12 cellular contexts compared by ENCODE assay signal in the genomic region with DNA sequence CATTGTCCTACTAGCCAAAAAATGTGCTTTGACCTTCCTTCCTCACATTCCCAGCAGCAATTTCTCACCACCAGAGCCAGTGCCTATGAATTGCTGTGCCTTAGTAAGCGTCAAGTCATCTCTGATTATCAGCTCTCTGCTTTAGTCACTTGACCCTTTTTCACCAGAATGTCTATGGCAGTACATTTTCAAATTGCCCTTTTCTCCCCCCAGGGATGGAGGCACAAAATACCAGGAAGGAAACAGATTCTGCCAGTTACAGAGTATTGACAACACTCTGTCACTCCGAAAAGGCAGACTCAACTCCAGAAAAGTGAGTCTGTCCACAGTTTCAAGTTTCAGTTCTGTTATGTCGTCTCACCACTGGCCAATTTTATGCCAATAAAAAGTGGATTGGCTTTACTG.
DNase-seq lines count a peak whose midpoint lies in the region; ATAC-seq and TF ChIP-seq lines count a peak whose summit lies in the region.
"Had no signal": no experiment of that assay in that cellular context is flagged by ENCODE, and none has a peak within 500 bp of the region (broad histone marks: within the 10 kb centered on the region; RNA-seq: fewer than 3 reads in every experiment).

No MANE protein-coding gene starts in this region.

- peak; percentile 85 for ATAC-seq in GM18867 (IDR thresholded peaks at IDR 0.05; ENCODE audit: unreplicated experiment)
- peak; percentile 69 for ATAC-seq in HG03060 (IDR thresholded peaks at IDR 0.05; ENCODE audit: low read depth, unreplicated experiment)
- ATAC-seq in activated B cell treated with CpG ODN at 0.5 μM for 24 hours (ENCODE audit: low read depth) = peak; percentile 50

- H3K27me3 Mint-ChIP-seq in activated B cell treated with CpG ODN at 0.5 μM for 24 hours = peaks cover 7% of the 10 kb centered on the region

- H3K27ac ChIP-seq in ACC112 (ENCODE audit: low read depth, low read length) (peak overlapping the region; percentile 82), RWPE1 (no peak overlapping the region)

- H3K4me3 ChIP-seq in ACC112 (ENCODE audit: low read depth, low read length) = peak overlapping the region; percentile 34; the same call in 1 of the 2 replicates

- peaks cover 16% of the 10 kb centered on the region for H3K4me1 Mint-ChIP-seq in activated B cell treated with CpG ODN at 0.5 μM for 24 hours

- no peaks in the 10 kb centered on the region for H3K36me3 ChIP-seq in ACC112 (ENCODE audit: insufficient read depth, low read length)

- no peaks in the 10 kb centered on the region for H3K79me2 ChIP-seq in ACC112 (ENCODE audit: control insufficient read depth, insufficient read depth, low read length, unreplicated experiment)

- H3K4me1 ChIP-seq in ACC112 (ENCODE audit: control insufficient read depth, insufficient read depth, low read length, unreplicated experiment) = peaks cover 45% of the 10 kb centered on the region

- H3K9me3 Mint-ChIP-seq in activated B cell treated with CpG ODN at 0.5 μM for 24 hours = no peaks in the 10 kb centered on the region

- intact Hi-C loops in activated B cell treated with CpG ODN at 0.5 μM for 24 hours (cut with micrococcal nuclease) = no loop called here

- POLR2A ChIA-PET in activated B cell treated with CpG ODN at 0.5 μM for 24 hours (lab: Charles Lee) (no interaction called here), RWPE1 (lab: Yijun Ruan, JAX; ENCODE audit: low non-redundant PET) (no interaction called here)

- DNase-seq in activated B cell treated with CpG ODN at 0.5 μM for 24 hours (no peak), dedifferentiated amniotic fluid mesenchymal stem cell (ENCODE audit: extremely low spot score) (no peak), KG1 (lab: John Stamatoyannopoulos, UW) (no peak), SW480 (ENCODE audit: low spot score) (no peak), RWPE1 (ENCODE audit: low spot score) (no peak)
- DNase-seq: NCI-H2171 treated with DMSO at 0.1 percent for 48 hours, nucleus accumbens, SW 1271 had no signal

- H3K4me3 Mint-ChIP-seq in activated B cell treated with CpG ODN at 0.5 μM for 24 hours = peak overlapping the region; percentile 16
- H3K4me3 Mint-ChIP-seq: activated T-helper 1 cell treated with anti-CD3 and anti-CD28 coated beads, Interleukin-12 subunit alpha, Interleukin-12 subunit beta, Interleukin-2, Interleukin-4 antibody, amounts not matched to agents 30 ng/mL and 10 ng/mL and 1 ng/mL, durations not matched to agents 14 hours and 24 hours and 36 hours had no signal

- TF ChIP-seq CTCF in activated B cell treated with CpG ODN at 0.5 μM for 24 hours (IDR thresholded peaks at IDR 0.05) = no peak
- no peak for TF ChIP-seq CTCF in RWPE1 (conservative IDR thresholded peaks at IDR 0.05; ENCODE audit: low read depth)

- H2AFZ ChIP-seq in ACC112 (ENCODE audit: low read length, unreplicated experiment) = peak overlapping the region; percentile 73

- H3K27ac Mint-ChIP-seq in activated B cell treated with CpG ODN at 0.5 μM for 24 hours = no peak overlapping the region

- CTCF ChIA-PET in activated B cell treated with CpG ODN at 0.5 μM for 24 hours (lab: Charles Lee) = no interaction called here
- CTCF ChIA-PET in RWPE1 (lab: Yijun Ruan, JAX) = no interaction called here

- no peaks in the 10 kb centered on the region for H3K36me3 Mint-ChIP-seq in activated B cell treated with CpG ODN at 0.5 μM for 24 hours (ENCODE audit: low read depth)

- H3K27me3 ChIP-seq in ACC112 (ENCODE audit: insufficient read depth, low read length) = no peaks in the 10 kb centered on the region
